In genomic region chr12:109722753-109723109, GRCh38 we compare ENCODE assay signal across 13 cellular contexts. TPM values are rescaled to one million over a fixed set of nuclear protein-coding genes. Genes with fewer than 3 reads are reported as not detected.
"Had no signal": no experiment of that assay in that cellular context is flagged by ENCODE, and none has a peak within 500 bp of the region (broad histone marks: within the 10 kb centered on the region; RNA-seq: fewer than 3 reads in every experiment).

No MANE protein-coding gene starts in this region.

- H3K27ac ChIP-seq: coronary artery, SJCRH30 had no signal

- H3K9me3 ChIP-seq: SJCRH30 had no signal

- H3K27me3 ChIP-seq: SJCRH30 had no signal

- H3K27ac Mint-ChIP-seq: activated CD4-positive, alpha-beta memory T cell treated with anti-CD3 and anti-CD28 coated beads for 36 hours; activated naive CD8-positive, alpha-beta T cell had no signal

- DNase-seq: activated CD4-positive, alpha-beta memory T cell treated with anti-CD3 and anti-CD28 coated beads for 36 hours; activated CD4-positive, alpha-beta T cell treated with anti-CD3 and anti-CD28 coated beads for 1 hour; activated gamma-delta T cell; activated T-cell treated with anti-CD3 and anti-CD28 coated beads, Interleukin-2, amount 50 U/mL, for 48 hours; effector memory CD4-positive, alpha-beta T cell; naive thymus-derived CD8-positive, alpha-beta T cell; SJCRH30; T-helper 9 cell; trophoblast cell had no signal

- H3K36me3 Mint-ChIP-seq: activated CD4-positive, alpha-beta memory T cell treated with anti-CD3 and anti-CD28 coated beads for 36 hours; activated naive CD8-positive, alpha-beta T cell; naive thymus-derived CD8-positive, alpha-beta T cell had no signal

- H3K4me3 Mint-ChIP-seq: activated CD4-positive, alpha-beta memory T cell treated with anti-CD3 and anti-CD28 coated beads for 36 hours; activated naive CD8-positive, alpha-beta T cell; naive thymus-derived CD8-positive, alpha-beta T cell had no signal

- ATAC-seq: naive thymus-derived CD8-positive, alpha-beta T cell had no signal

- H3K9me3 Mint-ChIP-seq: activated CD4-positive, alpha-beta memory T cell treated with anti-CD3 and anti-CD28 coated beads for 36 hours; naive thymus-derived CD8-positive, alpha-beta T cell had no signal

- H3K36me3 ChIP-seq: SJCRH30 had no signal

- H3K4me3 ChIP-seq: lung, SJCRH30 had no signal

RNA-seq across cellular contexts. Expression of gene FAM222A, which starts 9.1 kb away (rescaled TPM):
- total RNA-seq: bronchial epithelial cell had no signal
